In the genomic region with DNA sequence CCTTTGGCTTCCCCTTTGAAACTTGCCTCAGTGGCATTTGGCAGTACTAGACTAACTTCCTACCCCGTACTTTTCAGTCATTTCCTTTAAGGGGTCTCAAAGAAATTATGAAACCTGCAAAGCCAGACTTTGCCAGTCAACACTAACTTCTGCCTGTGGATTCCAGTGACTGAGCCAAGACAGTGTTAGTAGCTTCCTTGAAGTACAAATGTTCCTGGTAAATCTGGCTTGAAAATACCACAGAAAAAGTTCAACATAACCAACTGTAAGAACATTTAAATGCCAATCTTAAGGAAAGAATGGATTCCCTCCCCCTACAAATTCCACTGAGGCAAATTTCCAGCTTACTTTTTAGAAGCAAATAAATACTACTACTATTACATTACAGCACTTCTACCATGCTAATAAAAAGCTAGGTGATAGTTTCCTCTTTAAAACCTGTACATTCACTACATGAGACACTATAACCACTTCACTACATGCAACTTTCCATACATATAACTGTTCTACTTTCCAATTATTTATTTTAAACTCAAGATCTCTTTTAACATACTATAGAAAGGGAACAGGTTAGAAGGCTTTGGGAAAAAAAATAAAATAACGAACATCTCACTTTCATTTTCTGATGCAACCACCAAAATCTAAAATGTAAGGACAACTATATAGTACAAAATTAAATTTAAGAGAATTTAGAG, we compare ENCODE assay signal across 8 cellular contexts. TPM values are rescaled to one million over a fixed set of nuclear protein-coding genes. Genes with fewer than 3 reads are reported as not detected.
DNase-seq lines count a peak whose midpoint lies in the region; ATAC-seq and TF ChIP-seq lines count a peak whose summit lies in the region.

No MANE protein-coding gene starts in this region.

- H4K20me1 ChIP-seq in osteoblast (ENCODE audit: insufficient read depth, low read length) = no peaks in the 10 kb centered on the region

- ATAC-seq in HG02798 (IDR thresholded peaks at IDR 0.05; ENCODE audit: poor library complexity, unreplicated experiment) (no peak), GM18519 (IDR thresholded peaks at IDR 0.05; ENCODE audit: low FRiP score, unreplicated experiment) (no peak), GM19351 (IDR thresholded peaks at IDR 0.05; ENCODE audit: unreplicated experiment) (no peak), GM18861 (IDR thresholded peaks at IDR 0.05; ENCODE audit: unreplicated experiment) (no peak)

- no peak for TF ChIP-seq CTCF in Caco-2 (IDR thresholded peaks at IDR 0.05; ENCODE audit: insufficient read depth in 1 of 2, low read depth in 1 of 2, low read length in 1 of 2, severe bottlenecking in 1 of 2, unreplicated experiment in 1 of 2)
- no peak for TF ChIP-seq CTCF in osteoblast (IDR thresholded peaks at IDR 0.05; ENCODE audit: extremely low read depth, low read depth, low read length)

- H3K79me2 ChIP-seq in osteoblast (ENCODE audit: insufficient read depth, low read length) = peaks cover 21% of the 10 kb centered on the region

- peaks cover 49% of the 10 kb centered on the region for H3K36me3 Mint-ChIP-seq in Caco-2 (ENCODE audit: insufficient read depth, unreplicated experiment)

- no peaks in the 10 kb centered on the region for H3K27me3 Mint-ChIP-seq in Caco-2 (ENCODE audit: insufficient read depth, unreplicated experiment)

- intact Hi-C loops in Caco-2 (cut with micrococcal nuclease; ENCODE audit: unreplicated experiment) = loop anchor here (1.0 to 5.0 kb wide), 3 partner anchors 45 to 170 kb away; no protein-coding TSS in a partner anchor

- peaks cover 37% of the 10 kb centered on the region for H3K4me1 ChIP-seq in Caco-2
- H3K4me1 ChIP-seq in endocrine pancreas (ENCODE audit: control insufficient read depth, insufficient read depth, low read length) = no peaks in the 10 kb centered on the region
- H3K4me1 ChIP-seq in osteoblast (ENCODE audit: insufficient read depth, low read length) = peaks cover 9% of the 10 kb centered on the region

- no TSS peak for BruUV-seq in Caco-2 (replicated peaks; lab: Mats Ljungman, UMichigan)

- peak overlapping the region; percentile 67 for H3K27ac ChIP-seq in osteoblast (ENCODE audit: low read depth, low read length)

- H2AFZ ChIP-seq in osteoblast (ENCODE audit: low read length) = no peak overlapping the region

- peak overlapping the region; percentile 60 for H3K27ac Mint-ChIP-seq in Caco-2 (ENCODE audit: unreplicated experiment)

- peak overlapping the region; percentile 88 for H3K4me3 Mint-ChIP-seq in Caco-2 (ENCODE audit: unreplicated experiment)

- peak overlapping the region; percentile 100; the same call in 1 of the 2 replicates for H3K4me3 ChIP-seq in Caco-2 (ENCODE audit: low read depth, low read length)
- H3K4me3 ChIP-seq in endocrine pancreas (ENCODE audit: control insufficient read depth, insufficient read depth, low read length) = peak overlapping the region; percentile 98
- peak overlapping the region; percentile 26 for H3K4me3 ChIP-seq in osteoblast (ENCODE audit: insufficient read depth, low read length)

- peaks cover 33% of the 10 kb centered on the region for H3K4me1 Mint-ChIP-seq in Caco-2 (ENCODE audit: low read depth, unreplicated experiment)

- CTCF ChIA-PET in Caco-2 (lab: Charles Lee) = interaction anchor here (0.7 kb wide), 1 partner anchor 35 kb away, joined by 5 read pairs; no protein-coding TSS in a partner anchor

- no peak overlapping the region for H3K9ac ChIP-seq in endocrine pancreas (ENCODE audit: control insufficient read depth, insufficient read depth, low read length)

- H3K9me3 Mint-ChIP-seq in Caco-2 (ENCODE audit: unreplicated experiment) = no peaks in the 10 kb centered on the region

- POLR2A ChIA-PET in Caco-2 (lab: Charles Lee) = interaction anchor here (0.5 kb wide), 1 partner anchor 123 kb away, joined by 4 read pairs; no protein-coding TSS in a partner anchor

- peak overlapping the region; percentile 91 for H3K4me2 ChIP-seq in osteoblast (ENCODE audit: insufficient read depth, low read length)

- no peaks in the 10 kb centered on the region for H3K9me3 ChIP-seq in Caco-2
- H3K9me3 ChIP-seq in endocrine pancreas (ENCODE audit: control insufficient read depth, low read length) = no peaks in the 10 kb centered on the region
- H3K9me3 ChIP-seq in osteoblast (ENCODE audit: low read depth, low read length) = no peaks in the 10 kb centered on the region

- DNase-seq in Caco-2 (no peak), NCI-H69 (lab: John Stamatoyannopoulos, UW) (peak; percentile 3), osteoblast (ENCODE audit: insufficient read length, low spot score, missing footprints) (peak; percentile 77)

- H3K27me3 ChIP-seq in Caco-2 (replicated peaks; ENCODE audit: control insufficient read depth, insufficient read depth, low read length) = no peaks in the 10 kb centered on the region
- no peaks in the 10 kb centered on the region for H3K27me3 ChIP-seq in endocrine pancreas (ENCODE audit: control insufficient read depth, insufficient read depth, low read length)
- peaks cover 8% of the 10 kb centered on the region for H3K27me3 ChIP-seq in osteoblast (ENCODE audit: insufficient read depth, low read length)

- H3K36me3 ChIP-seq in Caco-2 (ENCODE audit: control insufficient read depth, insufficient read depth, low read length) (no peaks in the 10 kb centered on the region), endocrine pancreas (ENCODE audit: control insufficient read depth, insufficient read depth, low read length) (no peaks in the 10 kb centered on the region), osteoblast (ENCODE audit: insufficient read depth, low read length) (no peaks in the 10 kb centered on the region)

RNA-seq across cellular contexts. Expression of gene PELI1, which starts 2.4 kb away (rescaled TPM):
- 64.1 and 69.2 TPM in 2 replicates for total RNA-seq in Caco-2 (2022)
- 5.1 and 5.6 TPM in 2 replicates for total RNA-seq in osteoblast

Comparison
In these comparisons a context has a peak if more than half of its experiments do, and no peak if none do; other contexts are left out.
1. DNase-seq: peak in NCI-H69 (single experiment) and osteoblast (single experiment); none in Caco-2 (0 of 2).
2. H3K4me3 ChIP-seq: peak in every context shown above with its lines; median percentile 100 in Caco-2; 98 in endocrine pancreas; 26 in osteoblast.